ENCODE assay signal across 24 cellular contexts in genomic region chr15:83545803-83546534, GRCh38.
A peak's percentile ranks its signal among the peaks of the same experiment; 100 is the strongest.
DNase-seq lines count a peak whose midpoint lies in the region; ATAC-seq, FAIRE-seq and TF ChIP-seq lines count a peak whose summit lies in the region.
"Had no signal": no experiment of that assay in that cellular context is flagged by ENCODE, and none has a peak within 500 bp of the region (broad histone marks: within the 10 kb centered on the region; RNA-seq: fewer than 3 reads in every experiment).

No MANE protein-coding gene starts in this region.

- no peak for TF ChIP-seq EP300 in K562 (IDR thresholded peaks at IDR 0.05; ENCODE audit: low read length)

- no peak overlapping the region for H3K27ac ChIP-seq in K562 (ENCODE audit: extremely low read depth, low read depth, low read length)
- peak overlapping the region; percentile 41 for H3K27ac ChIP-seq in temporal lobe (ENCODE audit: low read depth, low read length)
- H3K27ac ChIP-seq in prostate gland, result no peak overlapping the region
- H3K27ac ChIP-seq: A549, BLaER1 had no signal

- H3K9me1 ChIP-seq in K562 (ENCODE audit: control insufficient read depth, insufficient read depth, low read length), result no peaks in the 10 kb centered on the region

- no CpG with 5 or more reads among the region's 1 CpG for WGBS in K562 (ENCODE audit: insufficient coverage, low coverage, missing lambda C conversion rate)
- 50% methylated on average over 1 of the region's 1 CpG for WGBS in prostate gland

- TF ChIP-seq RAD21 in K562 (CRISPR knock-in tag; conservative IDR thresholded peaks at IDR 0.05 in 1 of 2, IDR thresholded peaks at IDR 0.05 in 1 of 2), result no peak

- no peaks in the 10 kb centered on the region for H3K27me3 ChIP-seq in K562 (ENCODE audit: control insufficient read depth in 2 of 2, insufficient read depth in 2 of 2, low read length in 2 of 2)
- no peaks in the 10 kb centered on the region for H3K27me3 ChIP-seq in prostate gland (replicated peaks; ENCODE audit: insufficient read depth)
- H3K27me3 ChIP-seq: BLaER1, MG63 had no signal

- H3K9me3 ChIP-seq in K562 (replicated peaks; ENCODE audit: control insufficient read depth, insufficient read depth, low read depth, low read length) (no peaks in the 10 kb centered on the region), prostate gland (no peaks in the 10 kb centered on the region)
- H3K9me3 ChIP-seq: A549, BLaER1 had no signal

- CTCF ChIA-PET in K562 (lab: Yijun Ruan, JAX; ENCODE audit: low intra/inter-chr PET ratio), result no interaction called here

- in situ Hi-C loops in K562 (cut with MboI), result no loop called here

- H3K79me2 ChIP-seq in K562 (ENCODE audit: control insufficient read depth, insufficient read depth, low read length), result no peaks in the 10 kb centered on the region; the same call in 2 of the 3 replicates

- H4K20me1 ChIP-seq in K562 (replicated peaks; ENCODE audit: control insufficient read depth, insufficient read depth, low read length), result no peaks in the 10 kb centered on the region; the same call in 1 of the 2 replicates
- H4K20me1 ChIP-seq: BLaER1 had no signal

- intact Hi-C loops in K562 (cut with micrococcal nuclease), result no loop called here
- intact Hi-C loops in prostate gland (cut with DNase I), result no loop called here

- POLR2A ChIA-PET in K562 (lab: Yijun Ruan, JAX), result no interaction called here

- no peak overlapping the region for H3K9ac ChIP-seq in K562 (ENCODE audit: insufficient read depth in 1 of 2, low read depth in 2 of 2, low read length in 2 of 2)
- H3K9ac ChIP-seq: BLaER1 had no signal

- H3K36me3 ChIP-seq in K562 (ENCODE audit: control insufficient read depth, insufficient read depth, low read length) (no peaks in the 10 kb centered on the region), prostate gland (no peaks in the 10 kb centered on the region)
- H3K36me3 ChIP-seq: BLaER1, MG63 had no signal

- TF ChIP-seq CTCF in K562 (IDR thresholded peaks at IDR 0.05 in 2 of 3, conservative IDR thresholded peaks at IDR 0.05 in 1 of 3; ENCODE audit: insufficient read depth in 2 of 3, low read depth in 1 of 3, low read length in 3 of 3) (no peak), prostate gland (IDR thresholded peaks at IDR 0.05) (no peak)

- FAIRE-seq in K562 (lab: Jason Lieb, UNC), result no peak
- FAIRE-seq: A549, GM12891, H54, RCC 7860 had no signal

- H3K4me1 ChIP-seq in K562 (replicated peaks in 1 of 2; ENCODE audit: control insufficient read depth in 2 of 2, insufficient read depth in 2 of 2, low read length in 2 of 2) (peaks cover 0 to 2% of the 10 kb centered on the region in 2 experiments; a peak in 2 of 5 replicates), prostate gland (replicated peaks) (no peaks in the 10 kb centered on the region)
- H3K4me1 ChIP-seq: A549, BLaER1 had no signal

- H3K4me3 ChIP-seq in K562, result no peak overlapping the region
- H3K4me3 ChIP-seq in prostate gland, result no peak overlapping the region
- H3K4me3 ChIP-seq: A549, BLaER1, MG63 had no signal

- H3K4me2 ChIP-seq in K562 (ENCODE audit: insufficient read depth, low read length), result no peak overlapping the region
- H3K4me2 ChIP-seq: A549, BLaER1 had no signal

- no peak overlapping the region for H2AFZ ChIP-seq in K562 (ENCODE audit: low read depth, low read length)

- BruUV-seq in K562 (replicated peaks; lab: Mats Ljungman, UMichigan), result no TSS peak

- no peak for ATAC-seq in K562
- no peak for ATAC-seq in HG03025 (IDR thresholded peaks at IDR 0.05; ENCODE audit: low FRiP score, unreplicated experiment)
- ATAC-seq: A549; CD8-positive, alpha-beta T cell had no signal

- TF ChIP-seq POLR2A in K562 (conservative IDR thresholded peaks at IDR 0.05), result no peak
- TF ChIP-seq POLR2A in prostate gland (IDR thresholded peaks at IDR 0.05), result no peak

- peak; percentile 7 for DNase-seq in HT1080 (ENCODE audit: low read depth)
- DNase-seq in K562 (ENCODE audit: extremely low read depth in 1 of 4, low spot score in 3 of 4), result no peak
- peak; percentile 6 for DNase-seq in foreskin melanocyte
- no peak for DNase-seq in NCI-H2196 (lab: John Stamatoyannopoulos, UW; ENCODE audit: unreplicated experiment)
- DNase-seq in prostate gland (ENCODE audit: low spot score), result no peak
- DNase-seq: CD8-positive, alpha-beta T cell; EL; HFFc6; IMR-90; Karpas-422; NCI-H1092; NCI-H146; NCI-H2029 treated with DMSO at 0.1 percent for 48 hours; NCI-H2171; NCI-H446 treated with DMSO at 0.1 percent for 48 hours; Right ventricle myocardium superior had no signal

TF ChIP-seq in K562, 482 proteins besides CTCF, POLR2A, EP300 and RAD21:
- TF ChIP-seq PTTG1 (tag; IDR thresholded peaks at IDR 0.05; ENCODE audit: low read depth), result no peak
- no peak for TF ChIP-seq FOXM1 (IDR thresholded peaks at IDR 0.05; ENCODE audit: low read depth)
- TF ChIP-seq FOXM1 (CRISPR knock-in tag; IDR thresholded peaks at IDR 0.05; ENCODE audit: low read depth), result no peak
- TF ChIP-seq VEZF1 (CRISPR knock-in tag; IDR thresholded peaks at IDR 0.05), result no peak
- 0 out of 2 replicates have a peak, but pooled peaks have one; percentile 22 for TF ChIP-seq ZNF316 (IDR thresholded peaks at IDR 0.05)
- no peak for TF ChIP-seq MEF2D (tag; conservative IDR thresholded peaks at IDR 0.05; ENCODE audit: low read depth)

Comparison
In these comparisons a context has a peak if more than half of its experiments do, and no peak if none do; other contexts are left out.
1. DNase-seq: peak in HT1080 (single experiment) and foreskin melanocyte (single experiment); none in K562 (0 of 4), NCI-H2196 (single experiment) and prostate gland (single experiment).